ENCODE assay signal across 23 cellular contexts in the genomic region with DNA sequence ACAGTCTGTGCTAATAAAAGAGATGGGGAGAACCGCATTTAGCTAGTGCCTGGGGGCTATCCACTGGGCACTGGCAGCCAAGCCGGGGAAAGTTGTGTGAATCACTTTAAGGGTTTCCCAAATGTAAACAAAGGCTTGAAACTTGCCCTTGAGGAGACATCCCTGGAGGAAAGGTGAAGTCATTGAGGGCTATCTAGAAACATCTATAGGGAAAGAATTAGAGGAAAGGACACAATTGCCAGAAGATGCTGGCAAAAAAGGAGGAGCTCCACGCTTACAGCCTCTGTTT. TPM values are rescaled to one million over a fixed set of nuclear protein-coding genes. Genes with fewer than 3 reads are reported as not detected.
A peak's percentile ranks its signal among the peaks of the same experiment; 100 is the strongest.
DNase-seq lines count a peak whose midpoint lies in the region; ATAC-seq, FAIRE-seq and TF ChIP-seq lines count a peak whose summit lies in the region.
"Had no signal": no experiment of that assay in that cellular context is flagged by ENCODE, and none has a peak within 500 bp of the region (broad histone marks: within the 10 kb centered on the region; RNA-seq: fewer than 3 reads in every experiment).

No MANE protein-coding gene starts in this region.

- no peaks in the 10 kb centered on the region for H4K20me1 ChIP-seq in osteoblast (ENCODE audit: insufficient read depth, low read length)

- no peak for TF ChIP-seq EP300 in sigmoid colon (IDR thresholded peaks at IDR 0.05)

- intact Hi-C loops in sigmoid colon (cut with DNase I), result no loop called here

- ATAC-seq in GM21619 (IDR thresholded peaks at IDR 0.05; ENCODE audit: unreplicated experiment) (no peak), HG02642 (IDR thresholded peaks at IDR 0.05; ENCODE audit: poor library complexity, unreplicated experiment) (no peak)
- ATAC-seq: gastrocnemius medialis; naive thymus-derived CD8-positive, alpha-beta T cell; right cardiac atrium had no signal

- H2AFZ ChIP-seq in osteoblast (ENCODE audit: low read length), result no peak overlapping the region

- DNase-seq in DMS79 treated with DMSO at 0.1 percent for 48 hours (lab: John Stamatoyannopoulos, UW) (peak; percentile 93), DMS79 (lab: John Stamatoyannopoulos, UW) (no peak), MG63 (peak; percentile 64), bronchial epithelial cell (ENCODE audit: low read depth) (peak; percentile 48), osteoblast (ENCODE audit: insufficient read length, low spot score, missing footprints) (peak; percentile 55), sigmoid colon (no peak)
- DNase-seq: activated CD4-positive, alpha-beta T cell treated with anti-CD3 and anti-CD28 coated beads, Interleukin-2, amount 50 U/mL, for 48 hours; activated naive CD4-positive, alpha-beta T cell; activated T-cell treated with anti-CD3 and anti-CD28 coated beads for 4 hours; DND-41; gastrocnemius medialis; naive thymus-derived CD8-positive, alpha-beta T cell; NCI-H1048; NCI-H2029 treated with DMSO at 0.1 percent for 48 hours; NCI-H524 treated with DMSO at 0.1 percent for 48 hours; ovary; right cardiac atrium; uterus had no signal

- H3K36me3 ChIP-seq in MG63, result no peaks in the 10 kb centered on the region
- H3K36me3 ChIP-seq in bronchial epithelial cell (ENCODE audit: control insufficient read depth, insufficient read depth, low read length), result no peaks in the 10 kb centered on the region
- no peaks in the 10 kb centered on the region for H3K36me3 ChIP-seq in osteoblast (ENCODE audit: insufficient read depth, low read length)
- H3K36me3 ChIP-seq in sigmoid colon, result no peaks in the 10 kb centered on the region
- H3K36me3 ChIP-seq: gastrocnemius medialis, ovary, SJCRH30, uterus had no signal

- TF ChIP-seq CTCF in bronchial epithelial cell (IDR thresholded peaks at IDR 0.05; ENCODE audit: insufficient read depth, low read length, severe bottlenecking), result no peak
- TF ChIP-seq CTCF in osteoblast (IDR thresholded peaks at IDR 0.05; ENCODE audit: extremely low read depth, low read depth, low read length), result no peak
- no peak for TF ChIP-seq CTCF in sigmoid colon (IDR thresholded peaks at IDR 0.05)

- FAIRE-seq in bronchial epithelial cell (lab: Jason Lieb, UNC), result no peak

- H3K4me1 ChIP-seq in osteoblast (ENCODE audit: insufficient read depth, low read length) (peaks cover 5% of the 10 kb centered on the region), sigmoid colon (no peaks in the 10 kb centered on the region)
- H3K4me1 ChIP-seq: gastrocnemius medialis, uterus had no signal

- no peaks in the 10 kb centered on the region for H3K27me3 ChIP-seq in MG63
- H3K27me3 ChIP-seq in bronchial epithelial cell (ENCODE audit: control insufficient read depth, insufficient read depth, low read length), result peaks cover 1% of the 10 kb centered on the region
- peaks cover 6% of the 10 kb centered on the region for H3K27me3 ChIP-seq in osteoblast (ENCODE audit: insufficient read depth, low read length)
- H3K27me3 ChIP-seq in sigmoid colon, result peaks cover 0 to 3% (median 0%) of the 10 kb centered on the region in 3 donors
- H3K27me3 ChIP-seq: gastrocnemius medialis, ovary, SJCRH30, uterus had no signal

- no peak overlapping the region for H3K27ac ChIP-seq in osteoblast (ENCODE audit: low read depth, low read length)
- no peak overlapping the region for H3K27ac ChIP-seq in sigmoid colon
- H3K27ac ChIP-seq: 22Rv1, gastrocnemius medialis, KMS-11, ovary, SJCRH30, uterus had no signal

- no peak overlapping the region for H3K4me3 ChIP-seq in MG63
- H3K4me3 ChIP-seq in bronchial epithelial cell (ENCODE audit: low read depth, low read length), result no peak overlapping the region
- H3K4me3 ChIP-seq in osteoblast (ENCODE audit: insufficient read depth, low read length), result no peak overlapping the region
- no peak overlapping the region for H3K4me3 ChIP-seq in sigmoid colon
- H3K4me3 ChIP-seq: gastrocnemius medialis, ovary, SJCRH30, uterus had no signal

- no peaks in the 10 kb centered on the region for H3K79me2 ChIP-seq in osteoblast (ENCODE audit: insufficient read depth, low read length)

- H3K4me2 ChIP-seq in osteoblast (ENCODE audit: insufficient read depth, low read length), result no peak overlapping the region
- H3K4me2 ChIP-seq: KMS-11 had no signal

- WGBS in sigmoid colon, 2 donors, result 74 to 82% methylated on average over 3 of the region's 3 CpGs

- TF ChIP-seq POLR2A in sigmoid colon (IDR thresholded peaks at IDR 0.05), result no peak

- H3K9me3 ChIP-seq in MG63 (no peaks in the 10 kb centered on the region), osteoblast (ENCODE audit: low read depth, low read length) (no peaks in the 10 kb centered on the region), sigmoid colon (no peaks in the 10 kb centered on the region)
- H3K9me3 ChIP-seq: gastrocnemius medialis, ovary, SJCRH30, uterus had no signal

RNA-seq across cellular contexts. Expression of a gene that starts 8.9 kb away (rescaled TPM):
- not detected in 2 replicates for total RNA-seq in MG63 (2014; rRNA removed; shearing (Covaris generic); ENCODE audit: low replicate concordance)
- total RNA-seq in bronchial epithelial cell (not detected in 2 replicates), osteoblast (2.4 and 3.6 TPM in 2 replicates), sigmoid colon (1 to 10 TPM; 3.5 to 8.7 (median 6.3) TPM)
- polyA plus RNA-seq in sigmoid colon, result 1 to 10 TPM in 2 of 3 donors, under 1 TPM in 1; 0.92 to 4.2 (median 3.3) TPM

Comparison
In these comparisons a context has a peak if more than half of its experiments do, and no peak if none do; other contexts are left out.
1. DNase-seq: peak in DMS79 treated with DMSO at 0.1 percent for 48 hours (single experiment), MG63 (single experiment), bronchial epithelial cell (single experiment) and osteoblast (single experiment); none in DMS79 (single experiment) and sigmoid colon (single experiment).